11 cellular contexts compared by ENCODE assay signal in genomic region chr14:68239988-68240387, GRCh38.
DNase-seq lines count a peak whose midpoint lies in the region; ATAC-seq and TF ChIP-seq lines count a peak whose summit lies in the region.
"Had no signal": no experiment of that assay in that cellular context is flagged by ENCODE, and none has a peak within 500 bp of the region (broad histone marks: within the 10 kb centered on the region; RNA-seq: fewer than 3 reads in every experiment).

No MANE protein-coding gene starts in this region.

- H3K9me3 Mint-ChIP-seq in neural progenitor cell (peaks cover 4% of the 10 kb centered on the region), type B pancreatic cell (peaks cover 7% of the 10 kb centered on the region)

- peak overlapping the region; percentile 30 for H3K27ac Mint-ChIP-seq in neural progenitor cell
- H3K27ac Mint-ChIP-seq in type B pancreatic cell, result peak overlapping the region; percentile 11

- H3K9me3 ChIP-seq in breast epithelium (no peaks in the 10 kb centered on the region), mammary epithelial cell (replicated peaks; ENCODE audit: insufficient read depth, low read length) (no peaks in the 10 kb centered on the region), hepatocyte (ENCODE audit: low read depth) (no peaks in the 10 kb centered on the region), neural progenitor cell (ENCODE audit: low read depth) (no peaks in the 10 kb centered on the region)
- H3K9me3 ChIP-seq: SJCRH30 had no signal

- ATAC-seq in HG03159 (IDR thresholded peaks at IDR 0.05; ENCODE audit: unreplicated experiment), result no peak

- DNase-seq in breast epithelium (ENCODE audit: low spot score in 2 of 2), result no peak
- no peak for DNase-seq in mammary epithelial cell
- DNase-seq in hepatocyte (ENCODE audit: low spot score), result peak; percentile 56
- no peak for DNase-seq in neural progenitor cell (ENCODE audit: low spot score)
- DNase-seq in type B pancreatic cell (ENCODE audit: extremely low spot score, unreplicated experiment), result no peak
- no peak for DNase-seq in NCI-H510A (lab: John Stamatoyannopoulos, UW)
- DNase-seq in hippocampal formation (lab: John Stamatoyannopoulos, UW), result no peak
- DNase-seq: glutamatergic neuron, NCI-H2081, SJCRH30 had no signal

- H3K4me1 Mint-ChIP-seq in neural progenitor cell (peaks cover 25% of the 10 kb centered on the region), type B pancreatic cell (ENCODE audit: unreplicated experiment) (peaks cover 46% of the 10 kb centered on the region)

- 97% methylated on average over 5 of the region's 5 CpGs for WGBS in mammary epithelial cell (ENCODE audit: low coverage, missing lambda C conversion rate)
- 53% methylated on average over 5 of the region's 5 CpGs for WGBS in hepatocyte (ENCODE audit: low lambda C conversion rate, missing lambda C conversion rate)

- CTCF ChIA-PET in mammary epithelial cell (lab: Charles Lee; ENCODE audit: low non-redundant PET), result no interaction called here

- H3K27me3 ChIP-seq in breast epithelium (no peaks in the 10 kb centered on the region), mammary epithelial cell (ENCODE audit: insufficient read depth, low read length) (no peaks in the 10 kb centered on the region), hepatocyte (no peaks in the 10 kb centered on the region), neural progenitor cell (no peaks in the 10 kb centered on the region)
- H3K27me3 ChIP-seq: SJCRH30 had no signal

- no peak for TF ChIP-seq POLR2A in breast epithelium (IDR thresholded peaks at IDR 0.05)

- H3K9ac ChIP-seq in mammary epithelial cell (ENCODE audit: insufficient read depth, low read length) (no peak overlapping the region), neural progenitor cell (no peak overlapping the region)

- in situ Hi-C loops in mammary epithelial cell (cut with MboI; ENCODE audit: low sequenced_read_pairs in 2 of 2), result loop anchor here in 1 of 2 donors (10.0 kb wide), 2 partner anchors 305 to 585 kb away; no protein-coding TSS in a partner anchor

- H2AFZ ChIP-seq in mammary epithelial cell (ENCODE audit: low read depth, low read length) (no peak overlapping the region), hepatocyte (peak overlapping the region; percentile 41), neural progenitor cell (replicated peaks) (no peak overlapping the region)

- H3K27ac ChIP-seq in breast epithelium (peak overlapping the region; percentile 74 to 85), mammary epithelial cell (ENCODE audit: insufficient read depth, low read depth, low read length) (no peak overlapping the region), hepatocyte (peak overlapping the region; percentile 90), neural progenitor cell (no peak overlapping the region)
- H3K27ac ChIP-seq: SJCRH30 had no signal

- H3K79me2 ChIP-seq in mammary epithelial cell (ENCODE audit: insufficient read depth, low read length) (no peaks in the 10 kb centered on the region), hepatocyte (no peaks in the 10 kb centered on the region), neural progenitor cell (ENCODE audit: low read depth) (no peaks in the 10 kb centered on the region)

- H3K27me3 Mint-ChIP-seq in neural progenitor cell (ENCODE audit: insufficient read depth, low read depth) (no peaks in the 10 kb centered on the region), type B pancreatic cell (no peaks in the 10 kb centered on the region)

- intact Hi-C loops in breast epithelium (cut with DNase I; ENCODE audit: low total_unique reads), result no loop called here
- intact Hi-C loops in mammary epithelial cell (cut with micrococcal nuclease), result no loop called here

- TF ChIP-seq CTCF in breast epithelium (IDR thresholded peaks at IDR 0.05) (no peak), mammary epithelial cell (conservative IDR thresholded peaks at IDR 0.05 in 1 of 2, IDR thresholded peaks at IDR 0.05 in 1 of 2; ENCODE audit: extremely low read depth in 1 of 2, insufficient read depth in 1 of 2, low read depth in 1 of 2, low read length in 2 of 2) (no peak), hepatocyte (IDR thresholded peaks at IDR 0.05; ENCODE audit: poor library complexity) (no peak), neural progenitor cell (IDR thresholded peaks at IDR 0.05) (no peak), type B pancreatic cell (conservative IDR thresholded peaks at IDR 0.05) (no peak)

- no peak overlapping the region for H3K4me2 ChIP-seq in mammary epithelial cell (ENCODE audit: insufficient read depth, low read depth, low read length)
- H3K4me2 ChIP-seq in hepatocyte, result peak overlapping the region; percentile 49
- no peak overlapping the region for H3K4me2 ChIP-seq in neural progenitor cell

- H3K4me3 Mint-ChIP-seq in neural progenitor cell, result no peak overlapping the region
- no peak overlapping the region for H3K4me3 Mint-ChIP-seq in type B pancreatic cell

- H3K9me2 ChIP-seq in hepatocyte (replicated peaks; ENCODE audit: insufficient read depth), result no peaks in the 10 kb centered on the region

- dilution Hi-C loops in mammary epithelial cell (cut with HindIII; ENCODE audit: low sequenced_read_pairs), result loop anchor here (25.0 kb wide), 1 partner anchor 303 kb away; no protein-coding TSS in a partner anchor

- H3K4me1 ChIP-seq in breast epithelium (peaks cover 0 to 14% of the 10 kb centered on the region in 2 donors), mammary epithelial cell (ENCODE audit: insufficient read depth, low read length) (no peaks in the 10 kb centered on the region), hepatocyte (ENCODE audit: insufficient read depth) (peaks cover 55% of the 10 kb centered on the region), neural progenitor cell (peaks cover 23% of the 10 kb centered on the region)

- peaks cover 14% of the 10 kb centered on the region for H3F3A ChIP-seq in neural progenitor cell (ENCODE audit: low read depth)

- H3K36me3 Mint-ChIP-seq in neural progenitor cell (no peaks in the 10 kb centered on the region), type B pancreatic cell (peaks cover 12% of the 10 kb centered on the region)

- H3K4me3 ChIP-seq in breast epithelium (no peak overlapping the region), mammary epithelial cell (replicated peaks in 1 of 3; ENCODE audit: insufficient read depth in 1 of 3, low read depth in 2 of 3, low read length in 3 of 3) (no peak overlapping the region), hepatocyte (no peak overlapping the region), neural progenitor cell (no peak overlapping the region)
- H3K4me3 ChIP-seq: SJCRH30 had no signal

- H4K20me1 ChIP-seq in mammary epithelial cell (ENCODE audit: insufficient read depth, low read length) (no peaks in the 10 kb centered on the region), hepatocyte (ENCODE audit: insufficient read depth, poor library complexity, severe bottlenecking) (no peaks in the 10 kb centered on the region), neural progenitor cell (ENCODE audit: low read depth) (no peaks in the 10 kb centered on the region)

- H3K36me3 ChIP-seq in breast epithelium, result no peaks in the 10 kb centered on the region
- no peaks in the 10 kb centered on the region for H3K36me3 ChIP-seq in mammary epithelial cell (ENCODE audit: insufficient read depth, low read length)
- no peaks in the 10 kb centered on the region for H3K36me3 ChIP-seq in hepatocyte (replicated peaks; ENCODE audit: insufficient read depth, low read depth)
- no peaks in the 10 kb centered on the region for H3K36me3 ChIP-seq in neural progenitor cell
- H3K36me3 ChIP-seq: SJCRH30 had no signal

- no TSS peak for BruUV-seq in mammary epithelial cell (replicated peaks; lab: Mats Ljungman, UMichigan)

Comparison
In these comparisons a context has a peak if more than half of its experiments do, and no peak if none do; other contexts are left out.
1. H3K27ac ChIP-seq: peak in breast epithelium (2 of 2) and hepatocyte (single experiment); none in mammary epithelial cell (single experiment) and neural progenitor cell (single experiment).